In genomic region chr11:92227954-92228935, GRCh38 we compare ENCODE assay signal across 15 cellular contexts.
DNase-seq lines count a peak whose midpoint lies in the region; TF ChIP-seq lines count a peak whose summit lies in the region.
"Had no signal": no experiment of that assay in that cellular context is flagged by ENCODE, and none has a peak within 500 bp of the region (broad histone marks: within the 10 kb centered on the region; RNA-seq: fewer than 3 reads in every experiment).

No MANE protein-coding gene starts in this region.

- H3K9me3 ChIP-seq in HEK293 (ENCODE audit: control insufficient read depth, insufficient read depth, low read depth, low read length) = no peaks in the 10 kb centered on the region
- H3K9me3 ChIP-seq: esophagus muscularis mucosa had no signal

- peaks cover 15% of the 10 kb centered on the region for H3K4me1 ChIP-seq in HEK293 (ENCODE audit: control insufficient read depth, insufficient read depth, low read length)
- H3K4me1 ChIP-seq: parathyroid adenoma had no signal

- peak; percentile 45 for DNase-seq in AG10803 (ENCODE audit: low read depth)
- peak; percentile 26 for DNase-seq in astrocyte of the cerebellum (ENCODE audit: low read depth)
- DNase-seq in midbrain (lab: John Stamatoyannopoulos, UW) = peak; percentile 25
- DNase-seq in stimulated activated naive CD4-positive, alpha-beta T cell (lab: John Stamatoyannopoulos, UW) = no peak
- no peak for DNase-seq in SIG-M5 (lab: John Stamatoyannopoulos, UW)
- DNase-seq in NK-92 treated with Interleukin-12 subunit alpha and Interleukin-12 subunit beta, amount 100 ng/mL, for 24 hours (lab: John Stamatoyannopoulos, UW) = no peak
- no peak for DNase-seq in activated CD4-positive, alpha-beta T cell treated with anti-CD3 and anti-CD28 coated beads for 4 hours
- DNase-seq: activated B cell treated with CpG ODN at 0.5 μM for 24 hours; DMS153; NCI-H187 treated with DMSO at 0.1 percent for 48 hours; stimulated activated CD8-positive, alpha-beta memory T cell treated with anti-CD3 and anti-CD28 coated beads, Interleukin-4, amount 100 ng/mL, for 48 hours had no signal

- no peak overlapping the region; the same call in 1 of the 2 replicates for H3K27ac ChIP-seq in HEK293 (ENCODE audit: extremely low read depth, low read depth, low read length)
- H3K27ac ChIP-seq: parathyroid adenoma had no signal

- CTCF ChIA-PET in HEK293 (lab: Yijun Ruan, JAX) = interaction anchor here (0.7 to 1.1 kb wide), 3 partner anchors 46 to 657 kb away, joined by 3 read pairs; no protein-coding TSS in a partner anchor

- POLR2A ChIA-PET in HEK293 (lab: Yijun Ruan, JAX) = no interaction called here

- TF ChIP-seq CTCF in AG10803 (conservative IDR thresholded peaks at IDR 0.05; ENCODE audit: low read length) = no peak
- TF ChIP-seq CTCF in HEK293 (tag by site-specific recombination; IDR thresholded peaks at IDR 0.05) = no peak
- TF ChIP-seq CTCF in astrocyte of the cerebellum (IDR thresholded peaks at IDR 0.05; ENCODE audit: low read depth, low read length, missing control alignments) = no peak

- in situ Hi-C loops in astrocyte of the cerebellum (cut with HindIII; ENCODE audit: low sequenced_read_pairs) = no loop called here

- no peaks in the 10 kb centered on the region for H3K36me3 ChIP-seq in HEK293 (ENCODE audit: control insufficient read depth in 2 of 2, insufficient read depth in 1 of 2, low read length in 2 of 2)
- H3K36me3 ChIP-seq: esophagus muscularis mucosa had no signal

- H3K4me3 ChIP-seq in AG10803 (ENCODE audit: low read length) (no peak overlapping the region), HEK293 (ENCODE audit: low read depth, low read length) (no peak overlapping the region), astrocyte of the cerebellum (ENCODE audit: low read depth, low read length) (no peak overlapping the region)
- H3K4me3 ChIP-seq: GM12878 had no signal

TF ChIP-seq in HEK293, 187 proteins besides CTCF, POLR2A, EP300 and RAD21 (continues in another document):
- 0 out of 2 replicates have a peak, but pooled peaks have one; percentile 10 for TF ChIP-seq GLIS1 (tag by site-specific recombination; IDR thresholded peaks at IDR 0.05)
- TF ChIP-seq SETDB1 (IDR thresholded peaks at IDR 0.05; ENCODE audit: insufficient read length, low read length) = no peak
- no peak for TF ChIP-seq ZNF350 (tag by site-specific recombination; IDR thresholded peaks at IDR 0.05)
- TF ChIP-seq KLF1 (tag by site-specific recombination; IDR thresholded peaks at IDR 0.05) = no peak
- TF ChIP-seq ZSCAN30 (tag by site-specific recombination; IDR thresholded peaks at IDR 0.05) = 0 out of 2 replicates have a peak, but pooled peaks have one; percentile 20
- no peak for TF ChIP-seq ZNF837 (tag by site-specific recombination; IDR thresholded peaks at IDR 0.05)
- TF ChIP-seq ZNF600 (tag by site-specific recombination; IDR thresholded peaks at IDR 0.05) = peak; percentile 69
- TF ChIP-seq, protein P1, sequence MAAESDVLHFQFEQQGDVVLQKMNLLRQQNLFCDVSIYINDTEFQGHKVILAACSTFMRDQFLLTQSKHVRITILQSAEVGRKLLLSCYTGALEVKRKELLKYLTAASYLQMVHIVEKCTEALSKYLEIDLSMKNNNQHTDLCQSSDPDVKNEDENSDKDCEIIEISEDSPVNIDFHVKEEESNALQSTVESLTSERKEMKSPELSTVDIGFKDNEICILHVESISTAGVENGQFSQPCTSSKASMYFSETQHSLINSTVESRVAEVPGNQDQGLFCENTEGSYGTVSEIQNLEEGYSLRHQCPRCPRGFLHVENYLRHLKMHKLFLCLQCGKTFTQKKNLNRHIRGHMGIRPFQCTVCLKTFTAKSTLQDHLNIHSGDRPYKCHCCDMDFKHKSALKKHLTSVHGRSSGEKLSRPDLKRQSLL (tag by site-specific recombination; IDR thresholded peaks at IDR 0.05) = no peak
- no peak for TF ChIP-seq ZFP37 (tag by site-specific recombination; IDR thresholded peaks at IDR 0.05)
- no peak for TF ChIP-seq ZNF777 (tag by site-specific recombination; IDR thresholded peaks at IDR 0.05; ENCODE audit: borderline replicate concordance)
- TF ChIP-seq MZF1 (tag by site-specific recombination; IDR thresholded peaks at IDR 0.05; ENCODE audit: borderline replicate concordance) = no peak
- TF ChIP-seq SCRT1 (tag by site-specific recombination; IDR thresholded peaks at IDR 0.05; ENCODE audit: borderline replicate concordance) = no peak
- no peak for TF ChIP-seq ZFP41 (tag by site-specific recombination; IDR thresholded peaks at IDR 0.05; ENCODE audit: borderline replicate concordance)
- TF ChIP-seq ZBTB49 (tag by site-specific recombination; IDR thresholded peaks at IDR 0.05; ENCODE audit: low read depth) = no peak
- no peak for TF ChIP-seq GLI4 (tag by site-specific recombination; IDR thresholded peaks at IDR 0.05)
- TF ChIP-seq OSR2 (tag by site-specific recombination; IDR thresholded peaks at IDR 0.05) = peak; percentile 68; the same call in 1 of the 2 replicates
- no peak for TF ChIP-seq ZNF146 (tag by site-specific recombination; IDR thresholded peaks at IDR 0.05)
- no peak for TF ChIP-seq ZNF707 (tag by site-specific recombination; IDR thresholded peaks at IDR 0.05)
- TF ChIP-seq ZBTB48 (tag by site-specific recombination; IDR thresholded peaks at IDR 0.05) = no peak
- TF ChIP-seq ZNF843 (tag by site-specific recombination; IDR thresholded peaks at IDR 0.05) = 0 out of 2 replicates have a peak, but pooled peaks have one; percentile 35
- TF ChIP-seq ZNF830 (tag by site-specific recombination; IDR thresholded peaks at IDR 0.05; ENCODE audit: low read depth) = no peak
- TF ChIP-seq GLIS2 (tag by site-specific recombination; IDR thresholded peaks at IDR 0.05) = no peak
- TF ChIP-seq ZNF223 (tag by site-specific recombination; IDR thresholded peaks at IDR 0.05) = no peak
- no peak for TF ChIP-seq ZNF549 (tag by site-specific recombination; IDR thresholded peaks at IDR 0.05)
- TF ChIP-seq ZBTB8A (tag by site-specific recombination; IDR thresholded peaks at IDR 0.05) = no peak
- peak; percentile 60 for TF ChIP-seq SP7 (tag by site-specific recombination; IDR thresholded peaks at IDR 0.05)
- TF ChIP-seq ZNF248 (tag by site-specific recombination; IDR thresholded peaks at IDR 0.05) = no peak
- no peak for TF ChIP-seq ZNF16 (tag by site-specific recombination; IDR thresholded peaks at IDR 0.05; ENCODE audit: low read depth)
- TF ChIP-seq ZNF426 (tag by site-specific recombination; IDR thresholded peaks at IDR 0.05) = no peak
- no peak for TF ChIP-seq ZNF391 (tag by site-specific recombination; IDR thresholded peaks at IDR 0.05; ENCODE audit: borderline replicate concordance, low read depth)
- no peak for TF ChIP-seq ZSCAN16 (tag by site-specific recombination; IDR thresholded peaks at IDR 0.05)
- no peak for TF ChIP-seq ZFHX2 (tag by site-specific recombination; conservative IDR thresholded peaks at IDR 0.05)
- no peak for TF ChIP-seq ZNF24 (tag by site-specific recombination; IDR thresholded peaks at IDR 0.05)
- TF ChIP-seq PRDM6 (tag by site-specific recombination; IDR thresholded peaks at IDR 0.05) = no peak
- TF ChIP-seq ZNF398 (tag by site-specific recombination; IDR thresholded peaks at IDR 0.05) = no peak

Comparison
In these comparisons a context has a peak if more than half of its experiments do, and no peak if none do; other contexts are left out.
1. DNase-seq: peak in AG10803 (single experiment), astrocyte of the cerebellum (single experiment) and midbrain (single experiment); none in stimulated activated naive CD4-positive, alpha-beta T cell (0 of 6), SIG-M5 (single experiment), NK-92 treated with Interleukin-12 subunit alpha and Interleukin-12 subunit beta, amount 100 ng/mL, for 24 hours (single experiment) and activated CD4-positive, alpha-beta T cell treated with anti-CD3 and anti-CD28 coated beads for 4 hours (0 of 2).